In the genomic region with DNA sequence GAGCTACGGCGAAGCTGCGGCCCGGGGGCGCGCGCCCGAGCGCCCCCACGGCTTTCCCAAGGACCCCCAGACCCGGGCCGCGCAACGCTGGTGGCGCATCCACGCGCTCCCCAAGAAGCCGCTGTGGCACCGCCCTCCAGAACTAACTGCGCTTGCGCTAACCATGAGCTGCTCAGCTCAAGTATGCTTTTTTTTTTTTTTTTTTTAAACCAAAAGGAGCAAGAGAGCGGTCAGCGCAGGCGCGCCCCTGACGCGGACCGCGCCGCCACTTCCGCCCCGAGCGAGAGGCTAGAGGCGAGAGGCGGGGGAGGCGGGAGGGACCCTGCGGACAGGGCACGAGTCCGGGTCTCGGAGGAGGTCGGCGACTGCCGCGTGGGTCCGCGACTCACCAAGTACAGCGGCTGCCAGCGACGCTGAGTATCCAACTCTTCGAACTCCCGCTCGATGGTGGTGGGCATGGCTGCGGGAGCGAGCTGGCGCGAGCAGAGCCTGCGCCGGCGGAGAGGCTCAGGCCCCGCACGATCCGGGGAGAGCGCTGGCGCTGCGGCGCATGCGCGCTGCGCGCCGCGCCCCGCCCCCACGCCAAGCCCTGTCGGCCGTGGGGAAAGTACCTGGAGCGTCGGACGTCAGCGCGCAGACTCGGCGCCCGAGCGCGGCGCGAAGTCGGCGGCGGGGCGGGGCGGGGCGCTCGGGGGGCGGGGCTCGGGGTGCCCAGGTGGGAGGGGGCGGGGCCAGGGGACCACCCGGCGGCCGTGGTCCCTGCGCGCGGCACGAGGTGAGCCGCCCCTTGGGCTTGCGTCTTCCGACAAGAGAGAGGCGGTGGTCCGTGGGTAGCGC, we compare ENCODE assay signal across 1 cellular context.
TF ChIP-seq lines count a peak whose summit lies in the region.

PTPN2 (minus strand) TSS at position 554 of the 837 bp plus-strand sequence; CDS start at position 458, 96 bp downstream.

TF ChIP-seq in A549, 52 proteins besides CTCF, POLR2A, EP300 and RAD21 (continued from another document):
- TF ChIP-seq USF2 (IDR thresholded peaks at IDR 0.05) (no peak), E2F6 (IDR thresholded peaks at IDR 0.05; ENCODE audit: borderline replicate concordance, low read depth) (peak; percentile 59; the same call in 1 of the 2 replicates), JUNB (IDR thresholded peaks at IDR 0.05) (no peak), HEYL (CRISPR knock-in tag; IDR thresholded peaks at IDR 0.05) (no peak), PHF8 (IDR thresholded peaks at IDR 0.05; ENCODE audit: borderline replicate concordance, low read depth) (peak; percentile 93), KDM1A (IDR thresholded peaks at IDR 0.05; ENCODE audit: low read depth) (no peak), ZFP36 (IDR thresholded peaks at IDR 0.05; ENCODE audit: borderline replicate concordance, partially characterized antibody) (no peak), JUN (IDR thresholded peaks at IDR 0.05) (peak; percentile 95), CHD4 (IDR thresholded peaks at IDR 0.05; ENCODE audit: borderline replicate concordance) (no peak), NPAS2 (CRISPR knock-in tag; IDR thresholded peaks at IDR 0.05; ENCODE audit: borderline replicate concordance) (no peak)
- TF ChIP-seq, protein P1, sequence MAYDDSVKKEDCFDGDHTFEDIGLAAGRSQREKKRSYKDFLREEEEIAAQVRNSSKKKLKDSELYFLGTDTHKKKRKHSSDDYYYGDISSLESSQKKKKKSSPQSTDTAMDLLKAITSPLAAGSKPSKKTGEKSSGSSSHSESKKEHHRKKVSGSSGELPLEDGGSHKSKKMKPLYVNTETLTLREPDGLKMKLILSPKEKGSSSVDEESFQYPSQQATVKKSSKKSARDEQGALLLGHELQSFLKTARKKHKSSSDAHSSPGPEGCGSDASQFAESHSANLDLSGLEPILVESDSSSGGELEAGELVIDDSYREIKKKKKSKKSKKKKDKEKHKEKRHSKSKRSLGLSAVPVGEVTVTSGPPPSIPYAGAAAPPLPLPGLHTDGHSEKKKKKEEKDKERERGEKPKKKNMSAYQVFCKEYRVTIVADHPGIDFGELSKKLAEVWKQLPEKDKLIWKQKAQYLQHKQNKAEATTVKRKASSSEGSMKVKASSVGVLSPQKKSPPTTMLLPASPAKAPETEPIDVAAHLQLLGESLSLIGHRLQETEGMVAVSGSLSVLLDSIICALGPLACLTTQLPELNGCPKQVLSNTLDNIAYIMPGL (CRISPR knock-in tag; IDR thresholded peaks at IDR 0.05; ENCODE audit: borderline replicate concordance) = no peak
